In the genomic region with DNA sequence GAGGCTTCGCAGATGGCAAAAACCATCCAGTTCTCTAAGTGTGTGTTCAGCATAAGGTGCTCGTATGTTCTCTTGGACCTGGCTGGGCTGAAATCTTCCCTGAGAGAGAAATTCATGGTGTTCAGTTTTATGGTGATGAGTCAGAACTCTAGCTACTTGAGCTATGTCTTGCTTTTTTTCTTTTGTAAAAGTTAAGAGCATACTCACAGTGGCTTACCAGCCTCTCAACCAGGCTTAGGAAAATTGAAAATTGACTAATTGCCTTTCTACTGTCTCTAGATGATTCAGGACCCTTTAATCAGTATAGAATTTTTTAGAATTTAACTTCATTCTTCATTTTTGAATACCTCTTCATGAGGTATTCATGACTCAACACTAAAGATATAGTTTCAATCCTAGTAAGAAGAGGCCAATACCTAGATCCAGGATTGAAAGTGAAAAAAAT, we compare ENCODE assay signal across 12 cellular contexts.
DNase-seq lines count a peak whose midpoint lies in the region; ATAC-seq lines count a peak whose summit lies in the region.
"Had no signal": no experiment of that assay in that cellular context is flagged by ENCODE, and none has a peak within 500 bp of the region (broad histone marks: within the 10 kb centered on the region; RNA-seq: fewer than 3 reads in every experiment).

No MANE protein-coding gene starts in this region.

- DNase-seq in HS-5 (ENCODE audit: low read depth) (peak; percentile 38), glomerular visceral epithelial cell (ENCODE audit: extremely low spot score) (peak; percentile 43), T-helper 2 cell (no peak), H4 (ENCODE audit: low spot score) (no peak), NCI-H1930 (lab: John Stamatoyannopoulos, UW) (no peak)
- DNase-seq in activated T-cell treated with anti-CD3 and anti-CD28 coated beads, Interleukin-2, amount 50 U/mL, for 1 hour, result no peak
- DNase-seq: activated CD8-positive, alpha-beta memory T cell treated with anti-CD3 and anti-CD28 coated beads for 24 hours; amniotic stem cell; CD8-positive, alpha-beta T cell; NCI-H774 had no signal

- ATAC-seq in GM18508 (IDR thresholded peaks at IDR 0.05; ENCODE audit: insufficient read depth, unreplicated experiment) (peak; percentile 69), HG02588 (IDR thresholded peaks at IDR 0.05; ENCODE audit: unreplicated experiment) (peak; percentile 65)
- ATAC-seq: CD8-positive, alpha-beta T cell had no signal

Comparison
In these comparisons a context has a peak if more than half of its experiments do, and no peak if none do; other contexts are left out.
1. DNase-seq: peak in HS-5 (single experiment) and glomerular visceral epithelial cell (single experiment); none in activated T-cell treated with anti-CD3 and anti-CD28 coated beads, Interleukin-2, amount 50 U/mL, for 1 hour (single experiment), T-helper 2 cell (0 of 5), H4 (single experiment) and NCI-H1930 (0 of 2).